ENCODE assay signal across 23 cellular contexts in genomic region chr6:36729169-36729549, GRCh38. TPM values are rescaled to one million over a fixed set of nuclear protein-coding genes. Genes with fewer than 3 reads are reported as not detected.
DNase-seq lines count a peak whose midpoint lies in the region; TF ChIP-seq lines count a peak whose summit lies in the region.
"Had no signal": no experiment of that assay in that cellular context is flagged by ENCODE, and none has a peak within 500 bp of the region (broad histone marks: within the 10 kb centered on the region; RNA-seq: fewer than 3 reads in every experiment).

No MANE protein-coding gene starts in this region.

- H3K4me3 ChIP-seq in ACC112 (ENCODE audit: low read depth, low read length), result no peak overlapping the region
- H3K4me3 ChIP-seq in brain microvascular endothelial cell (ENCODE audit: low read depth, low read length), result no peak overlapping the region
- H3K4me3 ChIP-seq: body of pancreas, esophagus muscularis mucosa, ovary, right atrium auricular region had no signal

- TF ChIP-seq CTCF in brain (conservative IDR thresholded peaks at IDR 0.05) (no peak), mesothelial cell of epicardium (IDR thresholded peaks at IDR 0.05; ENCODE audit: unreplicated experiment) (no peak), brain microvascular endothelial cell (IDR thresholded peaks at IDR 0.05; ENCODE audit: low read depth, low read length, missing control alignments) (no peak)

- H2AFZ ChIP-seq in ACC112 (ENCODE audit: low read length, unreplicated experiment), result peak overlapping the region; percentile 14

- H3K4me1 Mint-ChIP-seq in brain, result peaks cover 44% of the 10 kb centered on the region
- peaks cover 5% of the 10 kb centered on the region for H3K4me1 Mint-ChIP-seq in mesothelial cell of epicardium

- in situ Hi-C loops in brain microvascular endothelial cell (cut with HindIII; ENCODE audit: low pct_ligation_motif_present, low sequenced_read_pairs), result no loop called here

- H3K27me3 ChIP-seq in ACC112 (ENCODE audit: insufficient read depth, low read length) (no peaks in the 10 kb centered on the region), brain microvascular endothelial cell (replicated peaks) (no peaks in the 10 kb centered on the region)
- H3K27me3 ChIP-seq: body of pancreas, esophagus muscularis mucosa, ovary, right atrium auricular region had no signal

- H3K36me3 Mint-ChIP-seq in brain (no peaks in the 10 kb centered on the region), mesothelial cell of epicardium (no peaks in the 10 kb centered on the region)

- peaks cover 9% of the 10 kb centered on the region for H3K27me3 Mint-ChIP-seq in brain
- H3K27me3 Mint-ChIP-seq in mesothelial cell of epicardium (ENCODE audit: low read depth), result no peaks in the 10 kb centered on the region
- H3K27me3 Mint-ChIP-seq: activated CD4-positive, alpha-beta T cell treated with anti-CD3 and anti-CD28 coated beads, Interleukin-2, amount 10 ng/mL, durations not matched to agents 7 days and 5 days; activated naive CD8-positive, alpha-beta T cell treated with anti-CD3 and anti-CD28 coated beads, Interleukin-2, amount 50 U/mL, for 24 hours had no signal

- H3K4me3 Mint-ChIP-seq in brain (no peak overlapping the region), mesothelial cell of epicardium (no peak overlapping the region)
- H3K4me3 Mint-ChIP-seq: activated CD4-positive, alpha-beta T cell treated with anti-CD3 and anti-CD28 coated beads, Interleukin-2, amount 10 ng/mL, durations not matched to agents 7 days and 5 days; activated naive CD8-positive, alpha-beta T cell treated with anti-CD3 and anti-CD28 coated beads, Interleukin-2, amount 50 U/mL, for 24 hours; T-helper 2 cell treated with Interferon-gamma antibody and Interleukin-4, amounts not matched to agents 5 μg/mL and 100 μg/mL, for 36 hours had no signal

- H3K27ac ChIP-seq in ACC112 (ENCODE audit: low read depth, low read length), result no peak overlapping the region
- H3K27ac ChIP-seq in brain microvascular endothelial cell, result no peak overlapping the region
- H3K27ac ChIP-seq: body of pancreas, esophagus muscularis mucosa, ovary, right atrium auricular region, VCaP had no signal

- no peaks in the 10 kb centered on the region for H3K36me3 ChIP-seq in ACC112 (ENCODE audit: insufficient read depth, low read length)
- H3K36me3 ChIP-seq in brain microvascular endothelial cell (replicated peaks), result no peaks in the 10 kb centered on the region
- H3K36me3 ChIP-seq: esophagus muscularis mucosa, ovary, right atrium auricular region had no signal

- no peaks in the 10 kb centered on the region for H3K79me2 ChIP-seq in ACC112 (ENCODE audit: control insufficient read depth, insufficient read depth, low read length, unreplicated experiment)

- H3K9me3 Mint-ChIP-seq in brain (peaks cover 0 to 4% (median 0%) of the 10 kb centered on the region in 5 experiments), mesothelial cell of epicardium (no peaks in the 10 kb centered on the region)
- H3K9me3 Mint-ChIP-seq: activated CD4-positive, alpha-beta T cell treated with anti-CD3 and anti-CD28 coated beads, Interleukin-2, amount 10 ng/mL, durations not matched to agents 7 days and 5 days; activated naive CD8-positive, alpha-beta T cell treated with anti-CD3 and anti-CD28 coated beads, Interleukin-2, amount 50 U/mL, for 24 hours; T-helper 2 cell treated with Interferon-gamma antibody and Interleukin-4, amounts not matched to agents 5 μg/mL and 100 μg/mL, for 36 hours had no signal

- peak overlapping the region in 4 of 5 experiments; percentile 53 to 88 (median 66) for H3K27ac Mint-ChIP-seq in brain
- H3K27ac Mint-ChIP-seq in mesothelial cell of epicardium, result peak overlapping the region; percentile 14
- H3K27ac Mint-ChIP-seq: activated CD4-positive, alpha-beta T cell treated with anti-CD3 and anti-CD28 coated beads, Interleukin-2, amount 10 ng/mL, durations not matched to agents 7 days and 5 days; activated naive CD8-positive, alpha-beta T cell treated with anti-CD3 and anti-CD28 coated beads, Interleukin-2, amount 50 U/mL, for 24 hours had no signal

- DNase-seq in EL (peak; percentile 45), mesothelial cell of epicardium (ENCODE audit: low spot score in 2 of 2, unreplicated experiment in 2 of 2) (no peak), AG08396 (ENCODE audit: low spot score) (no peak), brain microvascular endothelial cell (no peak), activated T-cell treated with anti-CD3 and anti-CD28 coated beads for 4 hours (no peak)
- no peak for DNase-seq in activated T-cell treated with anti-CD3 and anti-CD28 coated beads, Interleukin-2, amount 50 U/mL, for 1 hour
- DNase-seq: activated CD4-positive, alpha-beta T cell treated with anti-CD3 and anti-CD28 coated beads, Interleukin-2, amount 10 ng/mL, durations not matched to agents 7 days and 5 days; activated gamma-delta T cell; activated naive CD8-positive, alpha-beta T cell treated with anti-CD3 and anti-CD28 coated beads, Interleukin-2, amount 50 U/mL, for 24 hours; body of pancreas; DND-41; effector memory CD4-positive, alpha-beta T cell; NCI-H1092; NCI-H510A treated with DMSO at 0.1 percent for 48 hours; NK-92 treated with Interleukin-12 subunit alpha and Interleukin-12 subunit beta, amount 100 ng/mL, for 24 hours; ovary; stimulated activated CD4-positive, alpha-beta T cell treated with anti-CD3 and anti-CD28 coated beads, Interleukin-15, amount 100 ng/mL, for 24 hours had no signal

- H3K4me1 ChIP-seq in ACC112 (ENCODE audit: control insufficient read depth, insufficient read depth, low read length, unreplicated experiment), result no peaks in the 10 kb centered on the region
- H3K4me1 ChIP-seq: body of pancreas, right atrium auricular region had no signal

RNA-seq across cellular contexts. Expression of gene RAB44, which starts 31.5 kb away (rescaled TPM):
- polyA plus RNA-seq in brain (ENCODE audit: insufficient read depth, low read depth, low replicate concordance), result not detected
- total RNA-seq in mesothelial cell of epicardium, result 0.07 to 0.16 TPM in 2 of 3 replicates, not detected in the other

RNA-seq across cellular contexts. Expression of gene CDKN1A, which starts 50.6 kb away (rescaled TPM):
- polyA plus RNA-seq in brain (ENCODE audit: insufficient read depth, low read depth, low replicate concordance), result 103 TPM
- total RNA-seq in mesothelial cell of epicardium, result 54.1 to 57.1 TPM (median 55.2 TPM) in 3 replicates
